ENCODE assay signal across 8 cellular contexts in the genomic region with DNA sequence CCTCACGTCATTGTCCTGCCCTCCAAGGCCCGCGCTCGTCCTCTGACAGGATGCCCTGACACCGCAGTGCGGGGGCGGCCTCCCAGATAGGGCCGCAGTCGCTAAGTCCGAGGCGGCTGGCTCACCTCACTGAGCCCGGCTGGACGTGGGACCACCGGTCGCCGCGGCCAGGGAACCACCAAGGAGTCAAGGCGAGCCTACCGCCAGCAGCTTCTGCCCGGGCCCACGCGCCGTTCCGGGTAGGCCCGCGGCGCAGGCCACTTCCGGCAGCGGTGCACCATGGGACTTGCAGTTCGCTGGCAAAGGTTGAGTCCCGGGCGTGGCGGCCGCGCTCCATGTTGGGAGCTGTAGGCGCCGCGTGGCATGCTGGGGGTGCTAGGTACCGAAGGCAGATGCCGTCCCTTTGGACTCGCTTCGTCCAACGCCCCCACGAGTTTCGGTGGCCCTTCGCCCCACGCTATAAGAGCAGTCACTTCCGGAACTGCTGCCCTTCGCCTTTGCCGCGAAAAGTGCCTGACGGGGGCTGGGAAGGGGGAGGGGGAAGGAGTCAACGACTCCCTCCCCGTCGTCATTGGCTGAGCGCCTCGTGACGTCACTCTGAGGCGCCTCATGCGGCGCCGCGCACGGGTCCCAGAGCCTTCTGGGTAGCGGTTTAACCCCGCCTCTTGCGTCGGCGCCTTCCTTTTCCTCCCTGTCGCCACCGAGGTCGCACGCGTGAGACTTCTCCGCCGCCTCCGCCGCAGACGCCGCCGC. TPM values are rescaled to one million over a fixed set of nuclear protein-coding genes. Genes with fewer than 3 reads are reported as not detected.
A peak's percentile ranks its signal among the peaks of the same experiment; 100 is the strongest.
DNase-seq lines count a peak whose midpoint lies in the region; ATAC-seq, FAIRE-seq and TF ChIP-seq lines count a peak whose summit lies in the region.

RPLP2 (plus strand) TSS at position 681 of the 753 bp plus-strand sequence. CDS start 268 bp downstream, outside the sequence.

- ATAC-seq in GM19035 (IDR thresholded peaks at IDR 0.05; ENCODE audit: unreplicated experiment) (peak; percentile 70), HG03354 (IDR thresholded peaks at IDR 0.05; ENCODE audit: poor library complexity, severe bottlenecking, unreplicated experiment) (peak; percentile 77)
- peak; percentile 88 for ATAC-seq in activated CD4-positive, CD25-positive, alpha-beta regulatory T cell treated with anti-CD3 and anti-CD28 coated beads, Interleukin-2, amount 50 U/mL, for 24 hours

- H3K4me3 ChIP-seq in AG09309 (ENCODE audit: control insufficient read depth, low read depth, low read length) (peak within 1 kb of the TSS; percentile 97), keratinocyte (ENCODE audit: control insufficient read depth in 2 of 3, extremely low read depth in 1 of 3, insufficient read depth in 2 of 3, low read depth in 1 of 3, low read length in 3 of 3) (peak within 1 kb of the TSS; percentile 81 to 98 (median 98))

- peak within 1 kb of the TSS; percentile 99 for H3K4me2 ChIP-seq in keratinocyte (ENCODE audit: control insufficient read depth, extremely low read depth, insufficient read depth, low read depth, low read length)

- FAIRE-seq in keratinocyte (lab: Jason Lieb, UNC) = peak; percentile 36

- peaks cover 25% of the 10 kb centered on the region for H3K4me1 ChIP-seq in keratinocyte (ENCODE audit: control insufficient read depth, extremely low read depth, insufficient read depth, low read length)

- H3K79me2 ChIP-seq in keratinocyte (ENCODE audit: control insufficient read depth, insufficient read depth, low read length) = peaks cover 39% of the 10 kb centered on the region

- peak within 1 kb of the TSS; percentile 99 for H2AFZ ChIP-seq in keratinocyte (ENCODE audit: control insufficient read depth, low read length)

- H3K9ac ChIP-seq in keratinocyte (ENCODE audit: control insufficient read depth, extremely low read depth, insufficient read depth, low read length) = peak within 1 kb of the TSS; percentile 96

- peaks cover 25 to 31% of the 10 kb centered on the region in 2 experiments for H3K36me3 ChIP-seq in keratinocyte (ENCODE audit: control insufficient read depth in 2 of 2, extremely low read depth in 1 of 2, insufficient read depth in 2 of 2, low read length in 2 of 2)

- H3K27ac ChIP-seq in keratinocyte (ENCODE audit: control insufficient read depth, insufficient read depth, low read length) = peak within 1 kb of the TSS; percentile 95

- no peaks in the 10 kb centered on the region for H3K9me1 ChIP-seq in keratinocyte (ENCODE audit: control insufficient read depth, extremely low read depth, insufficient read depth, low read length)

- no peaks in the 10 kb centered on the region for H3K27me3 ChIP-seq in keratinocyte (ENCODE audit: control insufficient read depth, extremely low read depth, insufficient read depth, low read length)

- peaks cover 19% of the 10 kb centered on the region for H4K20me1 ChIP-seq in keratinocyte (ENCODE audit: control insufficient read depth, extremely low read depth, insufficient read depth, low read length)

- DNase-seq in AG09309 (ENCODE audit: low read depth) (peak; percentile 82), NCI-H446 treated with DMSO at 0.1 percent for 48 hours (lab: John Stamatoyannopoulos, UW) (peak; percentile 94), cerebellar cortex (ENCODE audit: low spot score) (peak; percentile 96), keratinocyte (ENCODE audit: low read depth, low spot score) (peak; percentile 66)
- DNase-seq in stimulated activated CD4-positive, alpha-beta T cell treated with anti-CD3 and anti-CD28 coated beads, Interleukin-15, amount 100 ng/mL, for 1 hour (ENCODE audit: low read depth in 1 of 2, low spot score in 1 of 2) = peak; percentile 93 to 95

- dilution Hi-C loops in keratinocyte (cut with MboI; ENCODE audit: extremely low pct_ligation_motif_present, low sequenced_read_pairs) = no loop called here

- H3K9me3 ChIP-seq in keratinocyte (ENCODE audit: control insufficient read depth, low read depth, low read length) = no peaks in the 10 kb centered on the region

- TF ChIP-seq CTCF in AG09309 (IDR thresholded peaks at IDR 0.05; ENCODE audit: control insufficient read depth, insufficient read depth, low read depth, low read length, missing control alignments) = no peak
- no peak for TF ChIP-seq CTCF in keratinocyte (optimal IDR thresholded peaks at IDR 0.05 in 1 of 3, IDR thresholded peaks at IDR 0.05 in 1 of 3, conservative IDR thresholded peaks at IDR 0.05 in 1 of 3; ENCODE audit: extremely low read depth in 1 of 3, insufficient read depth in 2 of 3, low read length in 3 of 3)

RNA-seq across cellular contexts. Expression of gene RPLP2, which starts in this region (rescaled TPM):
- polyA plus RNA-seq in keratinocyte = 632 to 1,901 TPM (median 797 TPM) in 3 replicates
- polyA plus RNA-seq in keratinocyte (2011; ENCODE audit: low read depth) = 1,669 TPM
- polyA plus RNA-seq in keratinocyte (2011; cell fraction: cytosol; rRNA removed) = 900 and 1,809 TPM in 2 replicates
- polyA plus RNA-seq in keratinocyte (2011; cell fraction: nucleus; rRNA removed) = 325 and 365 TPM in 2 replicates
- 1,716 and 2,327 TPM in 2 replicates for polyA plus RNA-seq in keratinocyte (2012; ENCODE audit: low replicate concordance)
- 250 to 697 TPM (median 466 TPM) in 3 replicates for polyA minus RNA-seq in keratinocyte
- 1,353 TPM for polyA minus RNA-seq in keratinocyte (2011; cell fraction: cytosol; rRNA and poly(A)+ RNA removed)
- polyA minus RNA-seq in keratinocyte (2011; cell fraction: nucleus; rRNA and poly(A)+ RNA removed) = 148 and 153 TPM in 2 replicates

Comparison
In these comparisons a context has a peak if more than half of its experiments do, and no peak if none do; other contexts are left out.
1. Peak in every context shown above with its lines: DNase-seq, ATAC-seq, H3K4me3 ChIP-seq and H3K27ac ChIP-seq.